In the genomic region with DNA sequence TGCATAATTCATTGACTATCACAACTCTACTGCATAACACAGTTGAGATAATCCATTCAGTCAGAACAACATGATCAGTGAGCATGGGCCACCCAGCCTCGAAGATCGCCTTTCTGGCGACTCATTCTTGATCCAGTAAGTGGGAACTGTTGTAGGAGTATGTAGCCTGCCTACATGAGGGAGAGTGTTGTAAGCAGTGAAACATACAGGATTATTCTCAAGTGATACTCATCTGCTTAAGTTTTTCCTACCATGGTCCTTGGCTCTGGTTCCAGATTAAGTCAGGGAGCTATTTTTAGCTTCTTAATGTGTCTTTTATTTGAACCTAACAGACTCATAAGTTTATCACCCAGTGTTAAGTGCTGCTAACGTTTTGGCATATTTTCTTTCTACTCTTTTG, we compare ENCODE assay signal across 13 cellular contexts. TPM values are rescaled to one million over a fixed set of nuclear protein-coding genes. Genes with fewer than 3 reads are reported as not detected.
DNase-seq lines count a peak whose midpoint lies in the region; ATAC-seq and TF ChIP-seq lines count a peak whose summit lies in the region.
"Had no signal": no experiment of that assay in that cellular context is flagged by ENCODE, and none has a peak within 500 bp of the region (broad histone marks: within the 10 kb centered on the region; RNA-seq: fewer than 3 reads in every experiment).

No MANE protein-coding gene starts in this region.

- peak overlapping the region; percentile 40 for H3K27ac ChIP-seq in A673 (ENCODE audit: low read depth, low read length, poor library complexity, severe bottlenecking)
- peak overlapping the region; percentile 60 for H3K27ac ChIP-seq in GM23248
- H3K27ac ChIP-seq: BLaER1, pancreas had no signal

- POLR2A ChIA-PET in A673 (lab: Charles Lee; ENCODE audit: low non-redundant PET) = no interaction called here
- POLR2A ChIA-PET in activated CD4-positive, alpha-beta T cell treated with anti-CD3 and anti-CD28 coated beads for 36 hours (lab: Charles Lee) = interaction anchor here (0.6 to 0.7 kb wide), 3 partner anchors 13 to 1436 kb away, joined by 4 to 12 read pairs (median 8); no protein-coding TSS in a partner anchor

- H2AFZ ChIP-seq in GM23248 = no peak overlapping the region

- H3K4me3 ChIP-seq in A673 (ENCODE audit: low read depth, low read length, poor library complexity, severe bottlenecking) = no peak overlapping the region
- no peak overlapping the region for H3K4me3 ChIP-seq in GM23248
- H3K4me3 ChIP-seq in astrocyte of the spinal cord (ENCODE audit: low read depth, low read length) = no peak overlapping the region
- H3K4me3 ChIP-seq: BLaER1, pancreas had no signal

- H3F3A ChIP-seq in GM23248 (ENCODE audit: insufficient read depth) = peaks cover 13% of the 10 kb centered on the region

- H4K20me1 ChIP-seq in GM23248 (ENCODE audit: insufficient read depth) = no peaks in the 10 kb centered on the region

- no peak overlapping the region for H3K4me2 ChIP-seq in GM23248 (ENCODE audit: unreplicated experiment)
- H3K4me2 ChIP-seq: BLaER1 had no signal

- no TSS peak for BruUV-seq in A673 (replicated peaks; lab: Mats Ljungman, UMichigan)

- H3K79me2 ChIP-seq in GM23248 (ENCODE audit: insufficient read depth) = peaks cover 99% of the 10 kb centered on the region

- ATAC-seq in left cardiac atrium = peak; percentile 59 to 80
- ATAC-seq in GM18868 (IDR thresholded peaks at IDR 0.05; ENCODE audit: unreplicated experiment) = no peak
- ATAC-seq in activated CD8-positive, alpha-beta memory T cell treated with anti-CD3 and anti-CD28 coated beads, Interleukin-2, amount 10 ng/mL, durations not matched to agents 7 days and 5 days = no peak
- no peak for ATAC-seq in activated CD4-positive, alpha-beta T cell treated with anti-CD3 and anti-CD28 coated beads for 36 hours
- no peak for ATAC-seq in HG02759 (IDR thresholded peaks at IDR 0.05; ENCODE audit: unreplicated experiment)

- H3K9me3 Mint-ChIP-seq in activated CD8-positive, alpha-beta memory T cell treated with anti-CD3 and anti-CD28 coated beads, Interleukin-2, amount 10 ng/mL, durations not matched to agents 7 days and 5 days (ENCODE audit: low read depth) = no peaks in the 10 kb centered on the region
- no peaks in the 10 kb centered on the region for H3K9me3 Mint-ChIP-seq in activated CD4-positive, alpha-beta T cell treated with anti-CD3 and anti-CD28 coated beads for 36 hours (ENCODE audit: low read depth)

- peaks cover 19% of the 10 kb centered on the region for H3K4me1 Mint-ChIP-seq in activated CD8-positive, alpha-beta memory T cell treated with anti-CD3 and anti-CD28 coated beads, Interleukin-2, amount 10 ng/mL, durations not matched to agents 7 days and 5 days
- H3K4me1 Mint-ChIP-seq in activated CD4-positive, alpha-beta T cell treated with anti-CD3 and anti-CD28 coated beads for 36 hours = peaks cover 29% of the 10 kb centered on the region

- H3K9me3 ChIP-seq in A673 (ENCODE audit: low read depth, low read length, poor library complexity, severe bottlenecking) (no peaks in the 10 kb centered on the region), GM23248 (ENCODE audit: low read depth) (no peaks in the 10 kb centered on the region)
- H3K9me3 ChIP-seq: BLaER1, pancreas had no signal

- H3K4me3 Mint-ChIP-seq in activated CD8-positive, alpha-beta memory T cell treated with anti-CD3 and anti-CD28 coated beads, Interleukin-2, amount 10 ng/mL, durations not matched to agents 7 days and 5 days = no peak overlapping the region
- no peak overlapping the region for H3K4me3 Mint-ChIP-seq in activated CD4-positive, alpha-beta T cell treated with anti-CD3 and anti-CD28 coated beads for 36 hours

- H3K27me3 ChIP-seq in A673 (replicated peaks; ENCODE audit: insufficient read depth, low read depth, low read length, poor library complexity) = no peaks in the 10 kb centered on the region
- H3K27me3 ChIP-seq in GM23248 (replicated peaks; ENCODE audit: insufficient read depth) = no peaks in the 10 kb centered on the region
- H3K27me3 ChIP-seq: BLaER1, pancreas had no signal

- no peak overlapping the region for H3K27ac Mint-ChIP-seq in activated CD8-positive, alpha-beta memory T cell treated with anti-CD3 and anti-CD28 coated beads, Interleukin-2, amount 10 ng/mL, durations not matched to agents 7 days and 5 days
- H3K27ac Mint-ChIP-seq in activated CD4-positive, alpha-beta T cell treated with anti-CD3 and anti-CD28 coated beads for 36 hours = no peak overlapping the region

- CTCF ChIA-PET in A673 (lab: Charles Lee) = no interaction called here
- CTCF ChIA-PET in activated CD8-positive, alpha-beta memory T cell treated with anti-CD3 and anti-CD28 coated beads, Interleukin-2, amount 10 ng/mL, durations not matched to agents 7 days and 5 days (lab: Charles Lee) = no interaction called here
- CTCF ChIA-PET in activated CD4-positive, alpha-beta T cell treated with anti-CD3 and anti-CD28 coated beads for 36 hours (lab: Charles Lee) = no interaction called here

- no peak for TF ChIP-seq CTCF in A673 (conservative IDR thresholded peaks at IDR 0.05; ENCODE audit: low read depth, low read length)
- no peak for TF ChIP-seq CTCF in astrocyte of the spinal cord (IDR thresholded peaks at IDR 0.05; ENCODE audit: low read depth, low read length)

- intact Hi-C loops in A673 (cut with micrococcal nuclease; ENCODE audit: unreplicated experiment) (no loop called here), left cardiac atrium (cut with DNase I) (no loop called here)
- intact Hi-C loops in activated CD4-positive, alpha-beta T cell treated with anti-CD3 and anti-CD28 coated beads for 36 hours (cut with DNase I, micrococcal nuclease) = loop anchor here in 1 of 2 experiments (5.0 kb wide), 1 partner anchor 37 kb away; no protein-coding TSS in a partner anchor

- WGBS in GM23248 (ENCODE audit: low coverage in 1 of 2, low lambda C conversion rate in 2 of 2, missing lambda C conversion rate in 2 of 2), 2 experiments = 51 to 54% methylated on average over 4 of the region's 4 CpGs

- peaks cover 83% of the 10 kb centered on the region for H3K36me3 ChIP-seq in A673 (ENCODE audit: insufficient read depth, low read length, poor library complexity, severe bottlenecking)
- H3K36me3 ChIP-seq in GM23248 (ENCODE audit: low read depth) = peaks cover 86% of the 10 kb centered on the region

- no peaks in the 10 kb centered on the region for H3K27me3 Mint-ChIP-seq in activated CD8-positive, alpha-beta memory T cell treated with anti-CD3 and anti-CD28 coated beads, Interleukin-2, amount 10 ng/mL, durations not matched to agents 7 days and 5 days
- no peaks in the 10 kb centered on the region for H3K27me3 Mint-ChIP-seq in activated CD4-positive, alpha-beta T cell treated with anti-CD3 and anti-CD28 coated beads for 36 hours

- in situ Hi-C loops in GM23248 (cut with MboI) = no loop called here
- in situ Hi-C loops in astrocyte of the spinal cord (cut with HindIII; ENCODE audit: low sequenced_read_pairs) = no loop called here

- DNase-seq in A673 (ENCODE audit: low spot score) (peak; percentile 29), GM23248 (peak; percentile 76), astrocyte of the spinal cord (ENCODE audit: low read depth, low spot score) (peak; percentile 49), left cardiac atrium (no peak)
- DNase-seq in activated CD8-positive, alpha-beta memory T cell treated with anti-CD3 and anti-CD28 coated beads, Interleukin-2, amount 10 ng/mL, durations not matched to agents 7 days and 5 days = no peak
- no peak for DNase-seq in activated CD4-positive, alpha-beta T cell treated with anti-CD3 and anti-CD28 coated beads for 36 hours
- DNase-seq: amygdala, H7, MV-4-11, pancreas had no signal

- peaks cover 11% of the 10 kb centered on the region for H3K4me1 ChIP-seq in A673 (ENCODE audit: insufficient read depth, low read length, poor library complexity, severe bottlenecking)
- H3K4me1 ChIP-seq in GM23248 (ENCODE audit: insufficient read depth) = peaks cover 8% of the 10 kb centered on the region; the same call in 1 of the 2 replicates
- H3K4me1 ChIP-seq: BLaER1, pancreas had no signal

- peaks cover 40% of the 10 kb centered on the region for H3K36me3 Mint-ChIP-seq in activated CD8-positive, alpha-beta memory T cell treated with anti-CD3 and anti-CD28 coated beads, Interleukin-2, amount 10 ng/mL, durations not matched to agents 7 days and 5 days
- H3K36me3 Mint-ChIP-seq in activated CD4-positive, alpha-beta T cell treated with anti-CD3 and anti-CD28 coated beads for 36 hours (ENCODE audit: low read depth) = peaks cover 50% of the 10 kb centered on the region

- no peaks in the 10 kb centered on the region for H3K9me2 ChIP-seq in GM23248 (ENCODE audit: insufficient read depth)

- no peak overlapping the region for H3K9ac ChIP-seq in GM23248
- H3K9ac ChIP-seq: BLaER1 had no signal

RNA-seq across cellular contexts. Expression of a gene that starts 44.0 kb away (rescaled TPM):
- total RNA-seq in A673 (2021) = 175 and 201 TPM in 2 replicates
- 167 and 211 TPM in 2 replicates for total RNA-seq in GM23248 (2014; rRNA removed; shearing (Covaris generic))
- 98.9 and 100 TPM in 2 replicates for polyA plus RNA-seq in GM23248 (2016; fragmentation: Nextera tagmentation; extraction: Ambion mirVana)
- total RNA-seq in left cardiac atrium = 10 to 100 TPM; 64.2 to 71.5 TPM
- total RNA-seq in activated CD8-positive, alpha-beta memory T cell treated with anti-CD3 and anti-CD28 coated beads, Interleukin-2, amount 10 ng/mL, durations not matched to agents 7 days and 5 days = 10 to 100 TPM; 87.8 to 89.6 TPM
- 100 to 1,000 TPM; 107 to 162 TPM for total RNA-seq in activated CD4-positive, alpha-beta T cell treated with anti-CD3 and anti-CD28 coated beads for 36 hours

Comparison
In these comparisons a context has a peak if more than half of its experiments do, and no peak if none do; other contexts are left out.
1. DNase-seq: peak in A673 (single experiment), GM23248 (single experiment) and astrocyte of the spinal cord (single experiment); none in left cardiac atrium (single experiment), activated CD8-positive, alpha-beta memory T cell treated with anti-CD3 and anti-CD28 coated beads, Interleukin-2, amount 10 ng/mL, durations not matched to agents 7 days and 5 days (single experiment) and activated CD4-positive, alpha-beta T cell treated with anti-CD3 and anti-CD28 coated beads for 36 hours (single experiment).
2. ATAC-seq: peak in left cardiac atrium (2 of 2); none in GM18868 (single experiment), activated CD8-positive, alpha-beta memory T cell treated with anti-CD3 and anti-CD28 coated beads, Interleukin-2, amount 10 ng/mL, durations not matched to agents 7 days and 5 days (single experiment), activated CD4-positive, alpha-beta T cell treated with anti-CD3 and anti-CD28 coated beads for 36 hours (single experiment) and HG02759 (single experiment).